In genomic region chr17:17456251-17456650, GRCh38 we compare ENCODE assay signal across 38 cellular contexts.
"Had no signal": no experiment of that assay in that cellular context is flagged by ENCODE, and none has a peak within 500 bp of the region (broad histone marks: within the 10 kb centered on the region; RNA-seq: fewer than 3 reads in every experiment).

No MANE protein-coding gene starts in this region.

- H3K27me3 Mint-ChIP-seq: activated naive CD4-positive, alpha-beta T cell treated with anti-CD3 and anti-CD28 coated beads, Interleukin-2, amount 50 U/mL, for 24 hours; activated naive CD8-positive, alpha-beta T cell; activated naive CD8-positive, alpha-beta T cell treated with anti-CD3 and anti-CD28 coated beads for 36 hours; activated naive CD8-positive, alpha-beta T cell treated with anti-CD3 and anti-CD28 coated beads, Interleukin-2, amount 10 ng/mL, durations not matched to agents 7 days and 5 days; activated naive CD8-positive, alpha-beta T cell treated with anti-CD3 and anti-CD28 coated beads, Interleukin-2, amount 50 U/mL, for 24 hours; activated T-cell treated with anti-CD3 and anti-CD28 coated beads, Interleukin-2, amount 50 U/mL, for 24 hours; activated T-helper 17 cell treated with anti-CD3 and anti-CD28 coated beads, Interleukin-2, amount 50 U/mL, for 72 hours; central memory CD8-positive, alpha-beta T cell had no signal

- H3K36me3 Mint-ChIP-seq: activated naive CD4-positive, alpha-beta T cell treated with anti-CD3 and anti-CD28 coated beads, Interleukin-2, amount 10 ng/mL, durations not matched to agents 7 days and 5 days; activated naive CD4-positive, alpha-beta T cell treated with anti-CD3 and anti-CD28 coated beads, Interleukin-2, amount 50 U/mL, for 24 hours; activated naive CD4-positive, alpha-beta T cell treated with anti-CD3 and anti-CD28 coated beads, Interleukin-2, amount 50 U/mL, for 72 hours; activated naive CD8-positive, alpha-beta T cell; activated naive CD8-positive, alpha-beta T cell treated with anti-CD3 and anti-CD28 coated beads for 36 hours; brain had no signal

- H3K27ac Mint-ChIP-seq: activated naive CD4-positive, alpha-beta T cell treated with anti-CD3 and anti-CD28 coated beads for 36 hours; activated naive CD4-positive, alpha-beta T cell treated with anti-CD3 and anti-CD28 coated beads, Interleukin-2, amount 10 ng/mL, durations not matched to agents 7 days and 5 days; activated naive CD4-positive, alpha-beta T cell treated with anti-CD3 and anti-CD28 coated beads, Interleukin-2, amount 50 U/mL, for 24 hours; activated naive CD4-positive, alpha-beta T cell treated with anti-CD3 and anti-CD28 coated beads, Interleukin-2, amount 50 U/mL, for 72 hours; activated naive CD8-positive, alpha-beta T cell; activated naive CD8-positive, alpha-beta T cell treated with anti-CD3 and anti-CD28 coated beads for 36 hours; activated naive CD8-positive, alpha-beta T cell treated with anti-CD3 and anti-CD28 coated beads, Interleukin-2, amount 10 ng/mL, durations not matched to agents 7 days and 5 days; activated naive CD8-positive, alpha-beta T cell treated with anti-CD3 and anti-CD28 coated beads, Interleukin-2, amount 50 U/mL, for 24 hours; activated T-cell treated with anti-CD3 and anti-CD28 coated beads, Interleukin-2, amount 50 U/mL, for 24 hours; activated T-cell treated with anti-CD3 and anti-CD28 coated beads, Interleukin-2, amount 50 U/mL, for 72 hours; activated T-helper 1 cell treated with anti-CD3 and anti-CD28 coated beads, Interleukin-12 subunit alpha, Interleukin-12 subunit beta, Interleukin-2, Interleukin-4 antibody, amounts not matched to agents 30 ng/mL and 10 ng/mL and 1 ng/mL, durations not matched to agents 14 hours and 24 hours and 36 hours; activated T-helper 17 cell treated with anti-CD3 and anti-CD28 coated beads, Interleukin-2, amount 50 U/mL, for 72 hours; activated T-helper 2 cell treated with anti-CD3 and anti-CD28 coated beads, Interferon-gamma antibody, Interleukin-2, Interleukin-4, amounts not matched to agents 10 μg/mL and 5 μg/mL and 100 μg/mL, durations not matched to agents 14 hours and 24 hours and 36 hours; brain had no signal

- H3K27me3 ChIP-seq: adrenal gland, ascending aorta, body of pancreas, brain microvascular endothelial cell, breast epithelium, cardiac muscle cell had no signal

- H3K4me3 Mint-ChIP-seq: activated naive CD4-positive, alpha-beta T cell treated with anti-CD3 and anti-CD28 coated beads for 36 hours; activated naive CD4-positive, alpha-beta T cell treated with anti-CD3 and anti-CD28 coated beads, Interleukin-2, amount 10 ng/mL, durations not matched to agents 7 days and 5 days; activated naive CD4-positive, alpha-beta T cell treated with anti-CD3 and anti-CD28 coated beads, Interleukin-2, amount 50 U/mL, for 24 hours; activated naive CD8-positive, alpha-beta T cell; activated naive CD8-positive, alpha-beta T cell treated with anti-CD3 and anti-CD28 coated beads for 36 hours; activated naive CD8-positive, alpha-beta T cell treated with anti-CD3 and anti-CD28 coated beads, Interleukin-2, amount 10 ng/mL, durations not matched to agents 7 days and 5 days; activated naive CD8-positive, alpha-beta T cell treated with anti-CD3 and anti-CD28 coated beads, Interleukin-2, amount 50 U/mL, for 24 hours; activated T-cell treated with anti-CD3 and anti-CD28 coated beads, Interleukin-2, amount 50 U/mL, for 24 hours; activated T-cell treated with anti-CD3 and anti-CD28 coated beads, Interleukin-2, amount 50 U/mL, for 4 hours; activated T-cell treated with anti-CD3 and anti-CD28 coated beads, Interleukin-2, amount 50 U/mL, for 72 hours; activated T-helper 1 cell treated with anti-CD3 and anti-CD28 coated beads, Interleukin-12 subunit alpha, Interleukin-12 subunit beta, Interleukin-2, Interleukin-4 antibody, amounts not matched to agents 30 ng/mL and 10 ng/mL and 1 ng/mL, durations not matched to agents 14 hours and 24 hours and 36 hours; activated T-helper 17 cell treated with anti-CD3 and anti-CD28 coated beads, Interleukin-2, amount 50 U/mL, for 72 hours; brain; central memory CD8-positive, alpha-beta T cell had no signal

- ATAC-seq: activated naive CD4-positive, alpha-beta T cell treated with anti-CD3 and anti-CD28 coated beads, Interleukin-2, amount 50 U/mL, for 72 hours; activated naive CD8-positive, alpha-beta T cell treated with anti-CD3 and anti-CD28 coated beads, Interleukin-2, amount 50 U/mL, for 24 hours; activated T-cell treated with anti-CD3 and anti-CD28 coated beads, Interleukin-2, amount 50 U/mL, for 4 hours; activated T-cell treated with anti-CD3 and anti-CD28 coated beads, Interleukin-2, amount 50 U/mL, for 72 hours; activated T-helper 17 cell treated with anti-CD3 and anti-CD28 coated beads, Interleukin-2, amount 50 U/mL, for 72 hours; body of pancreas had no signal

- H3K27ac ChIP-seq: adrenal gland, ascending aorta, body of pancreas, brain microvascular endothelial cell, breast epithelium, cardiac muscle cell had no signal

- DNase-seq: activated effector memory CD4-positive, alpha-beta T cell treated with anti-CD3 and anti-CD28 coated beads, Interleukin-2, amount 50 U/mL, for 16 hours; activated effector memory CD4-positive, alpha-beta T cell treated with Interleukin-2 at 50 U/mL for 16 hours; activated gamma-delta T cell; activated gamma-delta T cell treated with Interleukin-2 at 50 U/mL for 16 hours; activated naive CD4-positive, alpha-beta T cell; activated naive CD4-positive, alpha-beta T cell treated with anti-CD3 and anti-CD28 coated beads for 36 hours; activated naive CD4-positive, alpha-beta T cell treated with anti-CD3 and anti-CD28 coated beads, Interleukin-2, amount 10 ng/mL, durations not matched to agents 7 days and 5 days; activated naive CD4-positive, alpha-beta T cell treated with anti-CD3 and anti-CD28 coated beads, Interleukin-2, amount 50 U/mL, for 16 hours; activated naive CD4-positive, alpha-beta T cell treated with Interleukin-2 at 50 U/mL for 16 hours; activated naive CD8-positive, alpha-beta T cell treated with anti-CD3 and anti-CD28 coated beads for 36 hours; activated naive CD8-positive, alpha-beta T cell treated with anti-CD3 and anti-CD28 coated beads, Interleukin-2, amount 10 ng/mL, durations not matched to agents 7 days and 5 days; activated naive CD8-positive, alpha-beta T cell treated with anti-CD3 and anti-CD28 coated beads, Interleukin-2, amount 50 U/mL, for 24 hours; activated T-cell treated with anti-CD3 and anti-CD28 coated beads, Interleukin-2, amount 50 U/mL, for 1 hour; activated T-cell treated with anti-CD3 and anti-CD28 coated beads, Interleukin-2, amount 50 U/mL, for 24 hours; activated T-cell treated with anti-CD3 and anti-CD28 coated beads, Interleukin-2, amount 50 U/mL, for 4 hours; activated T-cell treated with anti-CD3 and anti-CD28 coated beads, Interleukin-2, amount 50 U/mL, for 48 hours; activated T-cell treated with anti-CD3 and anti-CD28 coated beads, Interleukin-2, amount 50 U/mL, for 72 hours; adrenal gland; amniotic stem cell; amygdala; anterior cingulate cortex; aorta; body of pancreas; brain microvascular endothelial cell; caudate nucleus; central memory CD4-positive, alpha-beta T cell; cerebellar nuclear complex had no signal

- H3K4me3 ChIP-seq: adrenal gland, ascending aorta, body of pancreas, breast epithelium, cardiac muscle cell had no signal

- H3K36me3 ChIP-seq: adrenal gland, ascending aorta, brain microvascular endothelial cell, breast epithelium, cardiac muscle cell had no signal

- H3K4me1 ChIP-seq: adrenal gland, ascending aorta, body of pancreas, breast epithelium had no signal

- H3K9me3 ChIP-seq: adrenal gland, ascending aorta, body of pancreas, breast epithelium had no signal

- H3K4me1 Mint-ChIP-seq: activated naive CD4-positive, alpha-beta T cell treated with anti-CD3 and anti-CD28 coated beads, Interleukin-2, amount 10 ng/mL, durations not matched to agents 7 days and 5 days; activated naive CD4-positive, alpha-beta T cell treated with anti-CD3 and anti-CD28 coated beads, Interleukin-2, amount 50 U/mL, for 24 hours; activated naive CD8-positive, alpha-beta T cell treated with anti-CD3 and anti-CD28 coated beads for 36 hours; activated naive CD8-positive, alpha-beta T cell treated with anti-CD3 and anti-CD28 coated beads, Interleukin-2, amount 50 U/mL, for 24 hours; central memory CD8-positive, alpha-beta T cell had no signal
